Comparison of ENCODE assay signal across 29 cellular contexts in the genomic region with DNA sequence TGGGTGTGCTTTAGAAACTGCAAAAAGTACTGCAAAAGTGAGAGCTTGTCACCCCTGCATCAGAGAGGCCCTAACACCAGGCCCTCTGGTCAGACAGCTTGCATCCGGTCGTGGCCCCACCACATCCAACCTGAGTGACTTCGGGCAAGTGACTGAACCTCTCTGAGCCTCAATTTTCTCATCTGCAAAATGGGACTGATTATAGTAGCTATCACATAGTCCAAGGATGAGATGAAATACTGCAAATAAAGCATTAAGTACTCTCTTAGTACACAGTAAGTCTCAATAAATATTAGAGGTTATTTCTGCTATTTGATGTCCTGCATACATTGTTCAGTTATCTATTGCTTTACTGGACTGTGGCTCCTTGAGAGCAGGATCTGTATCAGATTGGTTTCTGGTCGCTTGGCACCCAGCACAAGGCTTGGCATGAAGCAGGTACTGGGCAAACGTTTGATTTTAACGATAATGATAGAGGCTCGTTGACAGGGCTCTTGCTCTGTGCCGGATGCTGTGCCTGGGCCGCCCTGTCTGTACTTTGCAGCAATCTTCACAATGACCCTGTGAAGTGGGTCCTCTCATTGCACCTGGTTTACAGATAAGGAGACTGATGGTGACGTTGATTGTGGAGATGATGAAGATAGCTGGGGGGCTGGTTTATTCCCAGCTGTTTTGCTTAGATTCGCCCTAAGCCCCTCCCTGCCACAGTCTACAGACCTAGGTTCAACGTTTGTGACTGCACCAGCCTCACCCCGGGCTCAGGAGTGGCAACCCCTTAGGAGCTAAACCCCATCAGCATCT. TPM values are rescaled to one million over a fixed set of nuclear protein-coding genes. Genes with fewer than 3 reads are reported as not detected.
DNase-seq lines count a peak whose midpoint lies in the region; ATAC-seq and TF ChIP-seq lines count a peak whose summit lies in the region.
"Had no signal": no experiment of that assay in that cellular context is flagged by ENCODE, and none has a peak within 500 bp of the region (broad histone marks: within the 10 kb centered on the region; RNA-seq: fewer than 3 reads in every experiment).

No MANE protein-coding gene starts in this region.

- H3K79me2 ChIP-seq in trophoblast cell (ENCODE audit: control insufficient read depth, insufficient read depth, low read length, poor library complexity), result no peaks in the 10 kb centered on the region

- no peak overlapping the region for H3K4me2 ChIP-seq in trophoblast cell (ENCODE audit: low read length)

- H3K79me1 ChIP-seq in trophoblast cell (ENCODE audit: low read length), result peaks cover 2% of the 10 kb centered on the region

- peaks cover 12% of the 10 kb centered on the region for H3K36me3 Mint-ChIP-seq in brain
- no peaks in the 10 kb centered on the region for H3K36me3 Mint-ChIP-seq in CD8-positive, alpha-beta T cell
- H3K36me3 Mint-ChIP-seq: activated naive CD8-positive, alpha-beta T cell treated with anti-CD3 and anti-CD28 coated beads, Interleukin-2, amount 10 ng/mL, durations not matched to agents 7 days and 5 days; CD4-positive, alpha-beta memory T cell; natural killer cell; stimulated activated effector memory CD8-positive, alpha-beta T cell treated with anti-CD3 and anti-CD28 coated beads, Interleukin-12 subunit alpha, Interleukin-12 subunit beta, amount 100 ng/mL, for 72 hours had no signal

- intact Hi-C loops in CD8-positive, alpha-beta T cell (cut with DNase I, micrococcal nuclease), result no loop called here

- no peak overlapping the region for H2BK5ac ChIP-seq in trophoblast cell (ENCODE audit: low read depth, low read length, poor library complexity)

- no peak overlapping the region for H3K4me3 ChIP-seq in trophoblast cell (ENCODE audit: low read depth, low read length)
- no peak overlapping the region for H3K4me3 ChIP-seq in CD8-positive, alpha-beta T cell (ENCODE audit: low read depth, low read length)
- H3K4me3 ChIP-seq: cardiac muscle cell, colonic mucosa, GM12878, mucosa of descending colon had no signal

- no CpG with 5 or more reads among the region's 13 CpGs for WGBS in trophoblast cell (ENCODE audit: extremely low coverage, insufficient coverage, insufficient read length)

- TF ChIP-seq CTCF in C4-2B (conservative IDR thresholded peaks at IDR 0.05) (no peak), brain (conservative IDR thresholded peaks at IDR 0.05) (no peak)
- TF ChIP-seq CTCF in CD8-positive, alpha-beta T cell (IDR thresholded peaks at IDR 0.05), result no peak

- H3K9ac ChIP-seq in trophoblast cell (ENCODE audit: low read length), result no peak overlapping the region

- no peak overlapping the region for H4K12ac ChIP-seq in trophoblast cell (ENCODE audit: low read depth, low read length)

- H4K91ac ChIP-seq in trophoblast cell (ENCODE audit: low read depth, low read length), result no peak overlapping the region

- peaks cover 42% of the 10 kb centered on the region for H3K4me1 Mint-ChIP-seq in brain
- peaks cover 8% of the 10 kb centered on the region for H3K4me1 Mint-ChIP-seq in CD8-positive, alpha-beta T cell (ENCODE audit: low read depth)
- H3K4me1 Mint-ChIP-seq: natural killer cell; stimulated activated effector memory CD8-positive, alpha-beta T cell treated with anti-CD3 and anti-CD28 coated beads, Interleukin-12 subunit alpha, Interleukin-12 subunit beta, amount 100 ng/mL, for 72 hours had no signal

- H3K14ac ChIP-seq in trophoblast cell (ENCODE audit: low read length), result no peak overlapping the region

- H2AK5ac ChIP-seq in trophoblast cell (ENCODE audit: low read length), result no peak overlapping the region

- ATAC-seq in HG02885 (IDR thresholded peaks at IDR 0.05; ENCODE audit: poor library complexity, unreplicated experiment), result no peak
- no peak for ATAC-seq in CD8-positive, alpha-beta T cell
- ATAC-seq: activated T-cell treated with anti-CD3 and anti-CD28 coated beads, Interleukin-2, amount 50 U/mL, for 4 hours; effector memory CD8-positive, alpha-beta T cell; GM12878; left colon; mucosa of descending colon; natural killer cell; stimulated activated effector memory CD8-positive, alpha-beta T cell treated with anti-CD3 and anti-CD28 coated beads, Interleukin-12 subunit alpha, Interleukin-12 subunit beta, amount 100 ng/mL, for 72 hours had no signal

- H4K8ac ChIP-seq in trophoblast cell (ENCODE audit: low read depth, low read length), result no peak overlapping the region

- no peak overlapping the region for H3K4me3 Mint-ChIP-seq in brain
- H3K4me3 Mint-ChIP-seq in CD8-positive, alpha-beta T cell, result no peak overlapping the region
- H3K4me3 Mint-ChIP-seq: activated B cell treated with CpG ODN at 0.5 μM for 24 hours; activated CD4-positive, alpha-beta T cell treated with anti-CD3 and anti-CD28 coated beads, Interleukin-2, amount 10 ng/mL, durations not matched to agents 7 days and 5 days; activated naive CD8-positive, alpha-beta T cell treated with anti-CD3 and anti-CD28 coated beads, Interleukin-2, amount 10 ng/mL, durations not matched to agents 7 days and 5 days; activated T-cell treated with anti-CD3 and anti-CD28 coated beads, Interleukin-2, amount 50 U/mL, for 4 hours; CD4-positive, alpha-beta memory T cell; effector memory CD8-positive, alpha-beta T cell; natural killer cell; stimulated activated effector memory CD8-positive, alpha-beta T cell treated with anti-CD3 and anti-CD28 coated beads, Interleukin-12 subunit alpha, Interleukin-12 subunit beta, amount 100 ng/mL, for 72 hours had no signal

- DNase-seq in NCI-H1092 treated with DMSO at 0.1 percent for 48 hours (lab: John Stamatoyannopoulos, UW), result peak; percentile 58
- DNase-seq in trophoblast cell, result peak; percentile 27 to 63
- no peak for DNase-seq in DMS53 (lab: John Stamatoyannopoulos, UW)
- DNase-seq in LoVo (ENCODE audit: low spot score), result no peak
- DNase-seq in CD8-positive, alpha-beta T cell, result no peak
- DNase-seq: activated B cell treated with CpG ODN at 0.5 μM for 24 hours; activated CD4-positive, alpha-beta T cell treated with anti-CD3 and anti-CD28 coated beads, Interleukin-2, amount 10 ng/mL, durations not matched to agents 7 days and 5 days; activated gamma-delta T cell; activated naive CD8-positive, alpha-beta T cell treated with anti-CD3 and anti-CD28 coated beads, Interleukin-2, amount 10 ng/mL, durations not matched to agents 7 days and 5 days; activated T-cell treated with anti-CD3 and anti-CD28 coated beads, Interleukin-2, amount 50 U/mL, for 4 hours; aorta; CD4-positive, alpha-beta memory T cell; colonic mucosa; effector memory CD8-positive, alpha-beta T cell; HCEC 1CT; left colon; mammary epithelial cell; MM.1S; mucosa of descending colon; natural killer cell; NCI-H82; stimulated activated CD4-positive, alpha-beta T cell treated with anti-CD3 and anti-CD28 coated beads, Interleukin-15, amount 100 ng/mL, for 24 hours had no signal

- H3K27ac ChIP-seq in C4-2B (peak overlapping the region; percentile 80), trophoblast cell (ENCODE audit: low read depth, low read length) (no peak overlapping the region)
- H3K27ac ChIP-seq in CD8-positive, alpha-beta T cell (ENCODE audit: low read depth, low read length), result no peak overlapping the region
- H3K27ac ChIP-seq: cardiac muscle cell, colonic mucosa had no signal

- H3K4me1 ChIP-seq in trophoblast cell (ENCODE audit: control insufficient read depth in 1 of 2, insufficient read depth in 2 of 2, low read length in 2 of 2), result peaks cover 24 to 25% of the 10 kb centered on the region in 2 experiments
- H3K4me1 ChIP-seq in CD8-positive, alpha-beta T cell (ENCODE audit: insufficient read depth, low read length), result no peaks in the 10 kb centered on the region
- H3K4me1 ChIP-seq: colonic mucosa had no signal

- H3K27ac Mint-ChIP-seq in brain, result peak overlapping the region in 4 of 5 experiments; percentile 85 to 95 (median 90)
- no peak overlapping the region for H3K27ac Mint-ChIP-seq in CD8-positive, alpha-beta T cell
- H3K27ac Mint-ChIP-seq: activated B cell treated with CpG ODN at 0.5 μM for 24 hours; activated CD4-positive, alpha-beta T cell treated with anti-CD3 and anti-CD28 coated beads, Interleukin-2, amount 10 ng/mL, durations not matched to agents 7 days and 5 days; activated naive CD8-positive, alpha-beta T cell treated with anti-CD3 and anti-CD28 coated beads, Interleukin-2, amount 10 ng/mL, durations not matched to agents 7 days and 5 days; CD4-positive, alpha-beta memory T cell; natural killer cell; stimulated activated effector memory CD8-positive, alpha-beta T cell treated with anti-CD3 and anti-CD28 coated beads, Interleukin-12 subunit alpha, Interleukin-12 subunit beta, amount 100 ng/mL, for 72 hours had no signal

- peaks cover 4% of the 10 kb centered on the region for H3K9me3 ChIP-seq in trophoblast cell (ENCODE audit: insufficient read depth, low read depth, low read length)
- no peaks in the 10 kb centered on the region for H3K9me3 ChIP-seq in CD8-positive, alpha-beta T cell (ENCODE audit: low read length)
- H3K9me3 ChIP-seq: colonic mucosa, mucosa of descending colon had no signal

- H2AFZ ChIP-seq in trophoblast cell (ENCODE audit: insufficient read depth, low read length, poor library complexity), result no peak overlapping the region

- H2BK12ac ChIP-seq in trophoblast cell (ENCODE audit: low read length), result no peak overlapping the region

- no peaks in the 10 kb centered on the region for H3K36me3 ChIP-seq in trophoblast cell (ENCODE audit: control insufficient read depth in 1 of 2, insufficient read depth in 2 of 2, low read length in 2 of 2)
- H3K36me3 ChIP-seq in CD8-positive, alpha-beta T cell (ENCODE audit: insufficient read depth, low read length), result no peaks in the 10 kb centered on the region
- H3K36me3 ChIP-seq: cardiac muscle cell, colonic mucosa had no signal

- no peak overlapping the region for H3K23ac ChIP-seq in trophoblast cell (ENCODE audit: low read length)

- peaks cover 9% of the 10 kb centered on the region for H3K27me3 ChIP-seq in trophoblast cell (ENCODE audit: insufficient read depth, low read length)
- H3K27me3 ChIP-seq in CD8-positive, alpha-beta T cell (ENCODE audit: insufficient read depth, low read length), result no peaks in the 10 kb centered on the region
- H3K27me3 ChIP-seq: cardiac muscle cell, colonic mucosa had no signal

- H2BK120ac ChIP-seq in trophoblast cell (ENCODE audit: insufficient read depth, low read length, poor library complexity), result no peak overlapping the region

- peaks cover 0 to 5% (median 0%) of the 10 kb centered on the region in 5 experiments for H3K9me3 Mint-ChIP-seq in brain
- no peaks in the 10 kb centered on the region for H3K9me3 Mint-ChIP-seq in CD8-positive, alpha-beta T cell
- H3K9me3 Mint-ChIP-seq: activated B cell treated with CpG ODN at 0.5 μM for 24 hours; activated CD4-positive, alpha-beta T cell treated with anti-CD3 and anti-CD28 coated beads, Interleukin-2, amount 10 ng/mL, durations not matched to agents 7 days and 5 days; activated naive CD8-positive, alpha-beta T cell treated with anti-CD3 and anti-CD28 coated beads, Interleukin-2, amount 10 ng/mL, durations not matched to agents 7 days and 5 days; activated T-cell treated with anti-CD3 and anti-CD28 coated beads, Interleukin-2, amount 50 U/mL, for 4 hours; CD4-positive, alpha-beta memory T cell; effector memory CD8-positive, alpha-beta T cell; natural killer cell; stimulated activated effector memory CD8-positive, alpha-beta T cell treated with anti-CD3 and anti-CD28 coated beads, Interleukin-12 subunit alpha, Interleukin-12 subunit beta, amount 100 ng/mL, for 72 hours had no signal

- H3K18ac ChIP-seq in trophoblast cell (ENCODE audit: low read length), result no peak overlapping the region

- H3K27me3 Mint-ChIP-seq in brain, result no peaks in the 10 kb centered on the region
- peaks cover 31% of the 10 kb centered on the region for H3K27me3 Mint-ChIP-seq in CD8-positive, alpha-beta T cell (ENCODE audit: low read depth)

- CTCF ChIA-PET in CD8-positive, alpha-beta T cell (lab: Charles Lee), result no interaction called here

- no peak overlapping the region for H3K4ac ChIP-seq in trophoblast cell (ENCODE audit: low read depth, low read length)

- POLR2A ChIA-PET in CD8-positive, alpha-beta T cell (lab: Charles Lee), result no interaction called here

RNA-seq across cellular contexts. Expression of gene RAP1GAP, which starts 43.6 kb away (rescaled TPM):
- 60.7 TPM for polyA plus RNA-seq in brain (ENCODE audit: insufficient read depth, low read depth, low replicate concordance)
- polyA plus RNA-seq in trophoblast cell (2013), result 2.7 and 3.0 TPM in 2 replicates
- under 1 TPM; 0.19 to 0.31 TPM for total RNA-seq in CD8-positive, alpha-beta T cell
- total RNA-seq: glomerular endothelial cell had no signal
- polyA plus RNA-seq: CD4-positive, alpha-beta memory T cell had no signal

Comparison
In these comparisons a context has a peak if more than half of its experiments do, and no peak if none do; other contexts are left out.
1. DNase-seq: peak in NCI-H1092 treated with DMSO at 0.1 percent for 48 hours (single experiment) and trophoblast cell (2 of 2); none in DMS53 (single experiment), LoVo (single experiment) and CD8-positive, alpha-beta T cell (0 of 7).